Comparison of ENCODE assay signal across 1 cellular context in the genomic region with DNA sequence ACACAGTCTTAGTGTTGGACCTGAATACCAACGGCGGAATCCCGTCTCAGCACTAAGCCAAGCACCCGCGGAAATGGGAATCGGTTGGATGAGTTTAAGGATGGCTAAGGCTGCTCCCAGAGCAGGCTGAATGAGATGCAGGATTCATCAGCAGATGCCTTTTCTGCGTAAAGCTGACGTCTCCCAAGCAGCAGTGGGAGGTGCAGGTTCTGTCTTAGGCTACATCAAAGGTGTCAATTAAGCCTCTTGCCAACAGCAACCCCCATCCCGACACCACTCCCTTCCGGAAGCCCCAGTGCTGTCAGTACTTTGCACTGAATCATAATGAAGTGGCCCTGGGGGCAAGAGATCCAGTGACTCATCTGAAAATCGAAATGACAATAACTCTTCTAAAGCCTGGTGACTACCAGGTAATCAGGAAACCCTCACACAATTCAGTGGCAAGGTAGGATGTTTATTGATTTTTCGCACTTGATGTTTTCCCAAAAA.
A peak's percentile ranks its signal among the peaks of the same experiment; 100 is the strongest.
TF ChIP-seq lines count a peak whose summit lies in the region.

No MANE protein-coding gene starts in this region.

TF ChIP-seq in GM23338, 12 proteins besides CTCF, POLR2A, EP300 and RAD21 (continued from another document):
- TF ChIP-seq, protein P1, sequence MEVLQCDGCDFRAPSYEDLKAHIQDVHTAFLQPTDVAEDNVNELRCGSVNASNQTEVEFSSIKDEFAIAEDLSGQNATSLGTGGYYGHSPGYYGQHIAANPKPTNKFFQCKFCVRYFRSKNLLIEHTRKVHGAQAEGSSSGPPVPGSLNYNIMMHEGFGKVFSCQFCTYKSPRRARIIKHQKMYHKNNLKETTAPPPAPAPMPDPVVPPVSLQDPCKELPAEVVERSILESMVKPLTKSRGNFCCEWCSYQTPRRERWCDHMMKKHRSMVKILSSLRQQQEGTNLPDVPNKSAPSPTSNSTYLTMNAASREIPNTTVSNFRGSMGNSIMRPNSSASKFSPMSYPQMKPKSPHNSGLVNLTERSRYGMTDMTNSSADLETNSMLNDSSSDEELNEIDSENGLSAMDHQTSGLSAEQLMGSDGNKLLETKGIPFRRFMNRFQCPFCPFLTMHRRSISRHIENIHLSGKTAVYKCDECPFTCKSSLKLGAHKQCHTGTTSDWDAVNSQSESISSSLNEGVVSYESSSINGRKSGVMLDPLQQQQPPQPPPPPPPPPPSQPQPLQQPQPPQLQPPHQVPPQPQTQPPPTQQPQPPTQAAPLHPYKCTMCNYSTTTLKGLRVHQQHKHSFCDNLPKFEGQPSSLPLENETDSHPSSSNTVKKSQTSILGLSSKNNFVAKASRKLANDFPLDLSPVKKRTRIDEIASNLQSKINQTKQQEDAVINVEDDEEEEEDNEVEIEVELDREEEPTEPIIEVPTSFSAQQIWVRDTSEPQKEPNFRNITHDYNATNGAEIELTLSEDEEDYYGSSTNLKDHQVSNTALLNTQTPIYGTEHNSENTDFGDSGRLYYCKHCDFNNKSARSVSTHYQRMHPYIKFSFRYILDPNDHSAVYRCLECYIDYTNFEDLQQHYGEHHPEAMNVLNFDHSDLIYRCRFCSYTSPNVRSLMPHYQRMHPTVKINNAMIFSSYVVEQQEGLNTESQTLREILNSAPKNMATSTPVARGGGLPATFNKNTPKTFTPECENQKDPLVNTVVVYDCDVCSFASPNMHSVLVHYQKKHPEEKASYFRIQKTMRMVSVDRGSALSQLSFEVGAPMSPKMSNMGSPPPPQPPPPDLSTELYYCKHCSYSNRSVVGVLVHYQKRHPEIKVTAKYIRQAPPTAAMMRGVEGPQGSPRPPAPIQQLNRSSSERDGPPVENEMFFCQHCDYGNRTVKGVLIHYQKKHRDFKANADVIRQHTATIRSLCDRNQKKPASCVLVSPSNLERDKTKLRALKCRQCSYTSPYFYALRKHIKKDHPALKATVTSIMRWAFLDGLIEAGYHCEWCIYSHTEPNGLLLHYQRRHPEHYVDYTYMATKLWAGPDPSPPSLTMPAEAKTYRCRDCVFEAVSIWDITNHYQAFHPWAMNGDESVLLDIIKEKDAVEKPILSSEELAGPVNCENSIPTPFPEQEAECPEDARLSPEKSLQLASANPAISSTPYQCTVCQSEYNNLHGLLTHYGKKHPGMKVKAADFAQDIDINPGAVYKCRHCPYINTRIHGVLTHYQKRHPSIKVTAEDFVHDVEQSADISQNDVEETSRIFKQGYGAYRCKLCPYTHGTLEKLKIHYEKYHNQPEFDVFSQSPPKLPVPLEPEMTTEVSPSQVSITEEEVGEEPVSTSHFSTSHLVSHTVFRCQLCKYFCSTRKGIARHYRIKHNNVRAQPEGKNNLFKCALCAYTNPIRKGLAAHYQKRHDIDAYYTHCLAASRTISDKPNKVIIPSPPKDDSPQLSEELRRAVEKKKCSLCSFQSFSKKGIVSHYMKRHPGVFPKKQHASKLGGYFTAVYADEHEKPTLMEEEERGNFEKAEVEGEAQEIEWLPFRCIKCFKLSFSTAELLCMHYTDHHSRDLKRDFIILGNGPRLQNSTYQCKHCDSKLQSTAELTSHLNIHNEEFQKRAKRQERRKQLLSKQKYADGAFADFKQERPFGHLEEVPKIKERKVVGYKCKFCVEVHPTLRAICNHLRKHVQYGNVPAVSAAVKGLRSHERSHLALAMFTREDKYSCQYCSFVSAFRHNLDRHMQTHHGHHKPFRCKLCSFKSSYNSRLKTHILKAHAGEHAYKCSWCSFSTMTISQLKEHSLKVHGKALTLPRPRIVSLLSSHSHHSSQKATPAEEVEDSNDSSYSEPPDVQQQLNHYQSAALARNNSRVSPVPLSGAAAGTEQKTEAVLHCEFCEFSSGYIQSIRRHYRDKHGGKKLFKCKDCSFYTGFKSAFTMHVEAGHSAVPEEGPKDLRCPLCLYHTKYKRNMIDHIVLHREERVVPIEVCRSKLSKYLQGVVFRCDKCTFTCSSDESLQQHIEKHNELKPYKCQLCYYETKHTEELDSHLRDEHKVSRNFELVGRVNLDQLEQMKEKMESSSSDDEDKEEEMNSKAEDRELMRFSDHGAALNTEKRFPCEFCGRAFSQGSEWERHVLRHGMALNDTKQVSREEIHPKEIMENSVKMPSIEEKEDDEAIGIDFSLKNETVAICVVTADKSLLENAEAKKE (CRISPR knock-in tag; IDR thresholded peaks at IDR 0.05), result no peak
- no peak for TF ChIP-seq ZNF114 (CRISPR knock-in tag; IDR thresholded peaks at IDR 0.05)
- peak; percentile 85; the same call in 1 of the 2 replicates for TF ChIP-seq NANOG (IDR thresholded peaks at IDR 0.05; ENCODE audit: borderline replicate concordance)
- no peak for TF ChIP-seq EZH2phosphoT487 (IDR thresholded peaks at IDR 0.05; ENCODE audit: unreplicated experiment)
- TF ChIP-seq EZH2 (IDR thresholded peaks at IDR 0.05; ENCODE audit: low read depth, unreplicated experiment), result no peak
- no peak for TF ChIP-seq JUNB (IDR thresholded peaks at IDR 0.05; ENCODE audit: unreplicated experiment)
- TF ChIP-seq ZNF331 (CRISPR knock-in tag; IDR thresholded peaks at IDR 0.05; ENCODE audit: low read depth), result no peak
- TF ChIP-seq POLR2AphosphoS5 (IDR thresholded peaks at IDR 0.05; ENCODE audit: low read depth), result peak; percentile 34; the same call in 1 of the 2 replicates
- TF ChIP-seq, protein P2, sequence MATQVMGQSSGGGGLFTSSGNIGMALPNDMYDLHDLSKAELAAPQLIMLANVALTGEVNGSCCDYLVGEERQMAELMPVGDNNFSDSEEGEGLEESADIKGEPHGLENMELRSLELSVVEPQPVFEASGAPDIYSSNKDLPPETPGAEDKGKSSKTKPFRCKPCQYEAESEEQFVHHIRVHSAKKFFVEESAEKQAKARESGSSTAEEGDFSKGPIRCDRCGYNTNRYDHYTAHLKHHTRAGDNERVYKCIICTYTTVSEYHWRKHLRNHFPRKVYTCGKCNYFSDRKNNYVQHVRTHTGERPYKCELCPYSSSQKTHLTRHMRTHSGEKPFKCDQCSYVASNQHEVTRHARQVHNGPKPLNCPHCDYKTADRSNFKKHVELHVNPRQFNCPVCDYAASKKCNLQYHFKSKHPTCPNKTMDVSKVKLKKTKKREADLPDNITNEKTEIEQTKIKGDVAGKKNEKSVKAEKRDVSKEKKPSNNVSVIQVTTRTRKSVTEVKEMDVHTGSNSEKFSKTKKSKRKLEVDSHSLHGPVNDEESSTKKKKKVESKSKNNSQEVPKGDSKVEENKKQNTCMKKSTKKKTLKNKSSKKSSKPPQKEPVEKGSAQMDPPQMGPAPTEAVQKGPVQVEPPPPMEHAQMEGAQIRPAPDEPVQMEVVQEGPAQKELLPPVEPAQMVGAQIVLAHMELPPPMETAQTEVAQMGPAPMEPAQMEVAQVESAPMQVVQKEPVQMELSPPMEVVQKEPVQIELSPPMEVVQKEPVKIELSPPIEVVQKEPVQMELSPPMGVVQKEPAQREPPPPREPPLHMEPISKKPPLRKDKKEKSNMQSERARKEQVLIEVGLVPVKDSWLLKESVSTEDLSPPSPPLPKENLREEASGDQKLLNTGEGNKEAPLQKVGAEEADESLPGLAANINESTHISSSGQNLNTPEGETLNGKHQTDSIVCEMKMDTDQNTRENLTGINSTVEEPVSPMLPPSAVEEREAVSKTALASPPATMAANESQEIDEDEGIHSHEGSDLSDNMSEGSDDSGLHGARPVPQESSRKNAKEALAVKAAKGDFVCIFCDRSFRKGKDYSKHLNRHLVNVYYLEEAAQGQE (IDR thresholded peaks at IDR 0.05; ENCODE audit: unreplicated experiment), result no peak
